Comparison of ENCODE assay signal across 8 cellular contexts in genomic region chr1:240134113-240134512, GRCh38. TPM values are rescaled to one million over a fixed set of nuclear protein-coding genes. Genes with fewer than 3 reads are reported as not detected.
"Had no signal": no experiment of that assay in that cellular context is flagged by ENCODE, and none has a peak within 500 bp of the region (broad histone marks: within the 10 kb centered on the region; RNA-seq: fewer than 3 reads in every experiment).

No MANE protein-coding gene starts in this region.

- H3K4me3 ChIP-seq: K562 had no signal

- H3K36me3 Mint-ChIP-seq: IgD-negative memory B cell had no signal

- H3K27ac ChIP-seq: HL-60, KMS-11 had no signal

- DNase-seq: KBM-7, KG1 had no signal

- FAIRE-seq: HepG2, K562 had no signal

- ATAC-seq: HepG2, K562 had no signal

- H3K4me3 Mint-ChIP-seq: IgD-negative memory B cell had no signal

- H3K4me2 ChIP-seq: KMS-11 had no signal

- H3K4me1 Mint-ChIP-seq: IgD-negative memory B cell had no signal

- H3K27me3 Mint-ChIP-seq: IgD-negative memory B cell had no signal

- H3K27ac Mint-ChIP-seq: IgD-negative memory B cell had no signal

RNA-seq across cellular contexts. Expression of gene FMN2, which starts 42.4 kb away (rescaled TPM):
- total RNA-seq: HepG2, HT-29 had no signal
- polyA plus RNA-seq: HepG2, IgD-negative memory B cell had no signal
